ENCODE assay signal across 20 cellular contexts in genomic region chr6:167590193-167590592, GRCh38.
DNase-seq lines count a peak whose midpoint lies in the region; ATAC-seq and TF ChIP-seq lines count a peak whose summit lies in the region.
"Had no signal": no experiment of that assay in that cellular context is flagged by ENCODE, and none has a peak within 500 bp of the region (broad histone marks: within the 10 kb centered on the region; RNA-seq: fewer than 3 reads in every experiment).

No MANE protein-coding gene starts in this region.

- H3K56ac ChIP-seq in IMR-90 (ENCODE audit: extremely low read depth, insufficient read depth, low read length) = no peak overlapping the region

- no peaks in the 10 kb centered on the region for H3K9me1 ChIP-seq in IMR-90 (ENCODE audit: insufficient read depth, low read length)

- no TSS peak for BruUV-seq in IMR-90 (replicated peaks; lab: Mats Ljungman, UMichigan)

- H3K9me3 ChIP-seq in BLaER1 treated with 17β-estradiol and CSF1 and Interleukin-3, amounts not matched to agents 10 nM and 100 nM (replicated peaks in 1 of 11) = peaks cover 0 to 26% (median 16%) of the 10 kb centered on the region in 11 experiments; a peak in 14 of 22 replicates
- H3K9me3 ChIP-seq in IMR-90 (ENCODE audit: control insufficient read depth, insufficient read depth, low read length) (peaks cover 23% of the 10 kb centered on the region), testis (no peaks in the 10 kb centered on the region), SJCRH30 (replicated peaks) (peaks cover 13% of the 10 kb centered on the region)
- peaks cover 0 to 5% (median 0%) of the 10 kb centered on the region in 3 experiments for H3K9me3 ChIP-seq in naive thymus-derived CD4-positive, alpha-beta T cell (ENCODE audit: control insufficient read depth in 2 of 3, low read length in 3 of 3)

- no peak overlapping the region for H4K8ac ChIP-seq in IMR-90 (ENCODE audit: low read depth in 2 of 2, low read length in 2 of 2)

- peak overlapping the region; percentile 66 for H2BK5ac ChIP-seq in IMR-90 (ENCODE audit: low read depth, low read length, poor library complexity, severe bottlenecking)

- in situ Hi-C loops in IMR-90 (cut with MboI; ENCODE audit: low sequenced_read_pairs) = no loop called here

- POLR2A ChIA-PET in IMR-90 (lab: Charles Lee; ENCODE audit: unreplicated experiment) = no interaction called here
- POLR2A ChIA-PET in naive thymus-derived CD4-positive, alpha-beta T cell (lab: Charles Lee) = no interaction called here

- H2BK120ac ChIP-seq in IMR-90 (ENCODE audit: low read depth, low read length) = no peak overlapping the region

- ATAC-seq in IMR-90 (ENCODE audit: low read depth) = no peak
- ATAC-seq in naive thymus-derived CD4-positive, alpha-beta T cell = peak; percentile 16
- ATAC-seq: CD8-positive, alpha-beta T cell had no signal

- H3K27ac Mint-ChIP-seq in naive thymus-derived CD4-positive, alpha-beta T cell = no peak overlapping the region
- H3K27ac Mint-ChIP-seq: CD8-positive, alpha-beta T cell; IgD-negative memory B cell had no signal

- H3K9me3 Mint-ChIP-seq in naive thymus-derived CD4-positive, alpha-beta T cell = peaks cover 2 to 18% (median 8%) of the 10 kb centered on the region in 11 donors

- no peaks in the 10 kb centered on the region for H4K20me1 ChIP-seq in BLaER1 treated with 17β-estradiol and CSF1 and Interleukin-3, amounts not matched to agents 10 nM and 100 nM
- H4K20me1 ChIP-seq in IMR-90 (ENCODE audit: insufficient read depth, low read length) = no peaks in the 10 kb centered on the region

- H3K27me3 ChIP-seq in BLaER1 treated with 17β-estradiol and CSF1 and Interleukin-3, amounts not matched to agents 10 nM and 100 nM = no peaks in the 10 kb centered on the region
- H3K27me3 ChIP-seq in IMR-90 (ENCODE audit: control insufficient read depth, insufficient read depth, low read length) = no peaks in the 10 kb centered on the region
- no peaks in the 10 kb centered on the region for H3K27me3 ChIP-seq in naive thymus-derived CD4-positive, alpha-beta T cell (ENCODE audit: control insufficient read depth in 2 of 2, insufficient read depth in 2 of 2, low read length in 2 of 2)
- H3K27me3 ChIP-seq in testis = no peaks in the 10 kb centered on the region
- no peaks in the 10 kb centered on the region for H3K27me3 ChIP-seq in SJCRH30

- intact Hi-C loops in IMR-90 (cut with micrococcal nuclease) (no loop called here), testis (cut with DNase I; ENCODE audit: low total_unique reads) (no loop called here)
- intact Hi-C loops in naive thymus-derived CD4-positive, alpha-beta T cell (cut with micrococcal nuclease) = no loop called here

- peaks cover 0 to 2% (median 0%) of the 10 kb centered on the region in 7 donors for H3K4me1 Mint-ChIP-seq in naive thymus-derived CD4-positive, alpha-beta T cell
- H3K4me1 Mint-ChIP-seq: IgD-negative memory B cell had no signal

- TF ChIP-seq CTCF in IMR-90 (conservative IDR thresholded peaks at IDR 0.05; ENCODE audit: low read depth, low read length) (no peak), testis (IDR thresholded peaks at IDR 0.05) (no peak)

- no peak overlapping the region for H3K18ac ChIP-seq in IMR-90 (ENCODE audit: low read depth, low read length)

- WGBS in IMR-90 (ENCODE audit: extremely low coverage in 2 of 2, insufficient read length in 1 of 2), 2 experiments = 94% methylated on average over 3 of the region's 3 CpGs; no CpG with 5 or more reads in 1 of the 2 experiments
- 82 to 96% methylated on average over 3 of the region's 3 CpGs for WGBS in testis, 2 donors

- CTCF ChIA-PET in IMR-90 (lab: Yijun Ruan, JAX) = no interaction called here
- CTCF ChIA-PET in naive thymus-derived CD4-positive, alpha-beta T cell (lab: Charles Lee) = no interaction called here

- H2AK5ac ChIP-seq in IMR-90 (ENCODE audit: low read depth, low read length) = no peak overlapping the region

- H3K4me3 Mint-ChIP-seq in naive thymus-derived CD4-positive, alpha-beta T cell = no peak overlapping the region
- H3K4me3 Mint-ChIP-seq: CD8-positive, alpha-beta T cell; IgD-negative memory B cell had no signal

- no peak overlapping the region for H2BK15ac ChIP-seq in IMR-90 (ENCODE audit: low read depth, low read length)

- no peak overlapping the region for H3K14ac ChIP-seq in IMR-90 (replicated peaks; ENCODE audit: low read depth, low read length)

- no peaks in the 10 kb centered on the region for H3K79me1 ChIP-seq in IMR-90 (ENCODE audit: low read depth in 1 of 2, low read length in 2 of 2)

- peaks cover 12 to 29% (median 24%) of the 10 kb centered on the region in 10 experiments for H3K4me1 ChIP-seq in BLaER1 treated with 17β-estradiol and CSF1 and Interleukin-3, amounts not matched to agents 10 nM and 100 nM
- no peaks in the 10 kb centered on the region for H3K4me1 ChIP-seq in IMR-90 (ENCODE audit: control insufficient read depth, insufficient read depth, low read length)
- H3K4me1 ChIP-seq in naive thymus-derived CD4-positive, alpha-beta T cell (ENCODE audit: control insufficient read depth in 2 of 2, insufficient read depth in 2 of 2, low read length in 2 of 2) = no peaks in the 10 kb centered on the region
- no peaks in the 10 kb centered on the region for H3K4me1 ChIP-seq in testis
- peaks cover 10% of the 10 kb centered on the region; the same call in 1 of the 2 replicates for H3K4me1 ChIP-seq in SJCRH30

- H3K27ac ChIP-seq in BLaER1 treated with 17β-estradiol and CSF1 and Interleukin-3, amounts not matched to agents 10 nM and 100 nM = peak overlapping the region in 5 of 11 experiments; percentile 28 to 73 (median 42); a peak in 7 of 22 replicates
- H3K27ac ChIP-seq in IMR-90 (ENCODE audit: insufficient read depth, low read length) (no peak overlapping the region), testis (no peak overlapping the region), SJCRH30 (no peak overlapping the region)
- no peak overlapping the region for H3K27ac ChIP-seq in naive thymus-derived CD4-positive, alpha-beta T cell (ENCODE audit: low read depth, low read length)

- no peaks in the 10 kb centered on the region for H3K36me3 ChIP-seq in BLaER1 treated with 17β-estradiol and CSF1 and Interleukin-3, amounts not matched to agents 10 nM and 100 nM
- no peaks in the 10 kb centered on the region for H3K36me3 ChIP-seq in IMR-90 (ENCODE audit: control insufficient read depth, insufficient read depth, low read length)
- H3K36me3 ChIP-seq in naive thymus-derived CD4-positive, alpha-beta T cell (ENCODE audit: control insufficient read depth in 2 of 3, insufficient read depth in 3 of 3, low read length in 3 of 3) = no peaks in the 10 kb centered on the region
- H3K36me3 ChIP-seq in testis (ENCODE audit: low read depth, missing control alignments) = no peaks in the 10 kb centered on the region
- H3K36me3 ChIP-seq in SJCRH30 = no peaks in the 10 kb centered on the region

- H3K9ac ChIP-seq in BLaER1 treated with 17β-estradiol and CSF1 and Interleukin-3, amounts not matched to agents 10 nM and 100 nM = peak overlapping the region in 2 of 11 experiments; percentile 26 to 54; a peak in 2 of 22 replicates
- H3K9ac ChIP-seq in IMR-90 (ENCODE audit: low read depth, low read length) = no peak overlapping the region

- TF ChIP-seq POLR2A in IMR-90 (IDR thresholded peaks at IDR 0.05; ENCODE audit: low read depth, low read length) = no peak
- TF ChIP-seq POLR2A in testis (IDR thresholded peaks at IDR 0.05) = no peak

- H4K5ac ChIP-seq in IMR-90 (ENCODE audit: low read depth, low read length) = no peak overlapping the region

- no peak overlapping the region for H3K23ac ChIP-seq in IMR-90 (ENCODE audit: low read depth, low read length)

- dilution Hi-C loops in IMR-90 (cut with HindIII; ENCODE audit: low sequenced_read_pairs, unreplicated experiment) = no loop called here

- H2AK9ac ChIP-seq in IMR-90 (replicated peaks; ENCODE audit: low read depth, low read length, poor library complexity) = no peak overlapping the region

- no peak for DNase-seq in IMR-90
- DNase-seq in naive thymus-derived CD4-positive, alpha-beta T cell = no peak
- peak; percentile 11 for DNase-seq in testis
- DNase-seq in SJCRH30 = no peak
- no peak for DNase-seq in stimulated activated CD4-positive, alpha-beta T cell treated with anti-CD3 and anti-CD28 coated beads, Interleukin-1b, Interleukin-23, amount 100 ng/mL, for 48 hours
- no peak for DNase-seq in activated T-cell treated with anti-CD3 and anti-CD28 coated beads, Interleukin-2, amount 50 U/mL, for 1 hour
- DNase-seq: C1 segment of cervical spinal cord, DMS153, GOT3, Karpas-422, MV-4-11, NCI-H1105 treated with DMSO at 0.1 percent for 48 hours, NCI-H2029 treated with DMSO at 0.1 percent for 48 hours, NCI-H2171, NCI-H345, NCI-H524 treated with DMSO at 0.1 percent for 48 hours, NCI-H82 had no signal

- no peak overlapping the region for H3K4ac ChIP-seq in IMR-90 (ENCODE audit: low read depth, low read length)

- 0 out of 20 replicates have a peak overlapping the region, but pooled peaks of 1 of the 10 experiments have one; percentile 11 for H3K4me3 ChIP-seq in BLaER1 treated with 17β-estradiol and CSF1 and Interleukin-3, amounts not matched to agents 10 nM and 100 nM
- no peak overlapping the region for H3K4me3 ChIP-seq in IMR-90 (ENCODE audit: insufficient read depth, low read depth, low read length)
- no peak overlapping the region for H3K4me3 ChIP-seq in naive thymus-derived CD4-positive, alpha-beta T cell (ENCODE audit: low read length)
- no peak overlapping the region for H3K4me3 ChIP-seq in testis
- H3K4me3 ChIP-seq in SJCRH30 = no peak overlapping the region

- H3K27me3 Mint-ChIP-seq in naive thymus-derived CD4-positive, alpha-beta T cell = peaks cover 7 to 16% (median 10%) of the 10 kb centered on the region in 5 donors

- H3K36me3 Mint-ChIP-seq in naive thymus-derived CD4-positive, alpha-beta T cell = no peaks in the 10 kb centered on the region
- H3K36me3 Mint-ChIP-seq: CD8-positive, alpha-beta T cell had no signal

- H4K91ac ChIP-seq in IMR-90 (ENCODE audit: insufficient read depth, low read depth, low read length) = no peak overlapping the region

- H2BK20ac ChIP-seq in IMR-90 (ENCODE audit: low read depth, low read length) = no peak overlapping the region

- H3K4me2 ChIP-seq in BLaER1 treated with 17β-estradiol and CSF1 and Interleukin-3, amounts not matched to agents 10 nM and 100 nM = peak overlapping the region; percentile 65 to 96 (median 85)
- no peak overlapping the region for H3K4me2 ChIP-seq in IMR-90 (ENCODE audit: low read depth, low read length)

- H2AFZ ChIP-seq in IMR-90 (replicated peaks; ENCODE audit: low read length, poor library complexity) = no peak overlapping the region

- TF ChIP-seq RAD21 in IMR-90 (IDR thresholded peaks at IDR 0.05; ENCODE audit: low read length) = no peak

TF ChIP-seq in IMR-90, 13 proteins besides CTCF, POLR2A, EP300 and RAD21 (continues in another document):
- TF ChIP-seq NFE2L2 (IDR thresholded peaks at IDR 0.05; ENCODE audit: low read depth, low read length) (no peak), SMC3 (IDR thresholded peaks at IDR 0.05; ENCODE audit: low read depth, low read length) (no peak)
